Comparison of ENCODE assay signal across 23 cellular contexts in genomic region chr14:82537831-82538230, GRCh38.
"Had no signal": no experiment of that assay in that cellular context is flagged by ENCODE, and none has a peak within 500 bp of the region (broad histone marks: within the 10 kb centered on the region; RNA-seq: fewer than 3 reads in every experiment).

No MANE protein-coding gene starts in this region.

- H3K27me3 Mint-ChIP-seq: natural killer cell treated with Interleukin-12 subunit alpha and Interleukin-12 subunit beta and Interleukin-15 and Interleukin-18, amount 100 ng/mL, for 72 hours had no signal

- H3K4me3 Mint-ChIP-seq: endodermal cell; immature natural killer cell; natural killer cell treated with Interleukin-12 subunit alpha and Interleukin-12 subunit beta and Interleukin-15 and Interleukin-18, amount 100 ng/mL, for 72 hours had no signal

- ATAC-seq: foreskin keratinocyte; left colon; left ventricle myocardium superior; natural killer cell treated with Interleukin-12 subunit alpha and Interleukin-12 subunit beta and Interleukin-15 and Interleukin-18, amount 100 ng/mL, for 72 hours; psoas muscle had no signal

- H3K36me3 Mint-ChIP-seq: immature natural killer cell had no signal

- DNase-seq: effector CD4-positive, alpha-beta T cell; endodermal cell; erythroblast; foreskin keratinocyte; immature natural killer cell; kidney; left colon; left ventricle myocardium superior; mesenchymal stem cell; midbrain; psoas muscle; retina; sigmoid colon; stimulated activated CD4-positive, alpha-beta T cell treated with anti-CD3 and anti-CD28 coated beads, Interleukin-2, amount 100 ng/mL, for 48 hours; stimulated activated naive CD4-positive, alpha-beta T cell treated with Interleukin-2 at 50 U/mL for 16 hours; thyroid gland; upper lobe of left lung; uterus had no signal

- H3K4me3 ChIP-seq: coronary artery, lung, psoas muscle, sigmoid colon, skin epidermis, suprapubic skin, thyroid gland, upper lobe of left lung, uterus had no signal

- H3K27ac Mint-ChIP-seq: endodermal cell; immature natural killer cell; natural killer cell treated with Interleukin-12 subunit alpha and Interleukin-12 subunit beta and Interleukin-15 and Interleukin-18, amount 100 ng/mL, for 72 hours had no signal

- H3K4me1 Mint-ChIP-seq: immature natural killer cell had no signal
